Comparison of ENCODE assay signal across 28 cellular contexts in the genomic region with DNA sequence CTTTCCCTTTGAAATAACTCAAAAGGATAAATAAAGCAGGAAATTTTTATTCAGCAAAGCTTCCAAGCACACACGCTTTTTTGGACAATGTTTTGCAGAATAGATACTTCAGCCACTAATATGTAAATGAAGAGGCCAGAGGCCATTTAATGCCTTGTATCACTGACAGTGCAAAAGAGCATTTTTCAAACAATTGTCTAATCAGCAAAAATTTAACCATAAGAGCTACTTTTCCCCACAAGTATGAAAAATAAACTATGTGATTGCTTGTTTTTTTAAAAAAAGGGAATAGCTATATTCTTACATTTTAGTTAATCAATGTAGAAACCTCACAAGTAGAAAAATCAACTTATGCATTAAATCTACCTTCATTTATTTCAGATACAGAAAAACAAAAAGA.
"Had no signal": no experiment of that assay in that cellular context is flagged by ENCODE, and none has a peak within 500 bp of the region (broad histone marks: within the 10 kb centered on the region; RNA-seq: fewer than 3 reads in every experiment).

No MANE protein-coding gene starts in this region.

- H3K27ac ChIP-seq: colonic mucosa, epithelial cell of prostate, esophagus squamous epithelium, gastrocnemius medialis, heart left ventricle, hepatocyte, left lung, lower lobe of right lung had no signal

- H3K36me3 ChIP-seq: colonic mucosa, esophagus squamous epithelium, gastrocnemius medialis, heart left ventricle, left lung, lower lobe of right lung had no signal

- H2AFZ ChIP-seq: hepatocyte had no signal

- H3K27me3 ChIP-seq: colonic mucosa, esophagus squamous epithelium, gastrocnemius medialis, heart left ventricle, hepatocyte, left lung had no signal

- H3K4me3 ChIP-seq: colonic mucosa, esophagus squamous epithelium, gastrocnemius medialis, heart left ventricle, hepatocyte, left lung, lower lobe of right lung, mucosa of descending colon had no signal

- H3K4me2 ChIP-seq: hepatocyte had no signal

- H3K4me1 ChIP-seq: colonic mucosa, gastrocnemius medialis, left lung, lower lobe of right lung had no signal

- ATAC-seq: effector memory CD8-positive, alpha-beta T cell; esophagus mucosa; gastrocnemius medialis; heart left ventricle; left cardiac atrium; left lung; left ventricle myocardium superior; lower lobe of right lung; mucosa of descending colon; naive thymus-derived CD8-positive, alpha-beta T cell had no signal

- H3K79me2 ChIP-seq: hepatocyte had no signal

- FAIRE-seq: endometrium, kidney had no signal

- H3K9me3 ChIP-seq: colonic mucosa, esophagus squamous epithelium, gastrocnemius medialis, left lung, lower lobe of right lung, mucosa of descending colon had no signal

- DNase-seq: colonic mucosa; cortex of kidney; effector CD8-positive, alpha-beta T cell; effector memory CD8-positive, alpha-beta T cell; endodermal cell; erythroblast; esophagus squamous epithelium; foreskin fibroblast; foreskin melanocyte; gastrocnemius medialis; heart left ventricle; hypothalamus; immature natural killer cell; islet precursor cell; kidney; kidney glomerular epithelial cell; left cardiac atrium; left lung; left ventricle myocardium superior; lower lobe of right lung; mesenchymal stem cell; mucosa of descending colon; naive B cell; naive thymus-derived CD8-positive, alpha-beta T cell had no signal
